ENCODE assay signal across 8 cellular contexts in genomic region chr2:96870631-96871255, GRCh38. TPM values are rescaled to one million over a fixed set of nuclear protein-coding genes. Genes with fewer than 3 reads are reported as not detected.
DNase-seq lines count a peak whose midpoint lies in the region; ATAC-seq and TF ChIP-seq lines count a peak whose summit lies in the region.

No MANE protein-coding gene starts in this region.

- no peaks in the 10 kb centered on the region for H3K9me3 Mint-ChIP-seq in T-helper 1 cell treated with Interleukin-12 subunit alpha and Interleukin-12 subunit beta and Interleukin-4 antibody, amounts not matched to agents 30 μg/mL and 1 μg/mL, for 36 hours

- no peaks in the 10 kb centered on the region for H3K36me3 ChIP-seq in body of pancreas (replicated peaks in 1 of 2; ENCODE audit: insufficient read depth in 1 of 2, low read depth in 2 of 2)

- peak overlapping the region; percentile 68 for H3K4me3 ChIP-seq in HFF-Myc (replicated peaks; ENCODE audit: low read depth, low read length)
- H3K4me3 ChIP-seq in body of pancreas = peak overlapping the region; percentile 90 to 91

- peak overlapping the region; percentile 82 for H3K27ac Mint-ChIP-seq in T-helper 1 cell treated with Interleukin-12 subunit alpha and Interleukin-12 subunit beta and Interleukin-4 antibody, amounts not matched to agents 30 μg/mL and 1 μg/mL, for 36 hours

- peaks cover 62% of the 10 kb centered on the region for H3K4me1 ChIP-seq in body of pancreas

- ATAC-seq in body of pancreas = no peak
- ATAC-seq in HG03565 (IDR thresholded peaks at IDR 0.05; ENCODE audit: unreplicated experiment) = no peak

- intact Hi-C loops in body of pancreas (cut with DNase I) = no loop called here

- H3K27ac ChIP-seq in body of pancreas = peak overlapping the region; percentile 76 to 95 (median 82)

- TF ChIP-seq POLR2A in body of pancreas (IDR thresholded peaks at IDR 0.05) = no peak

- 33 to 63% methylated on average over 3 to 13 of the region's 13 CpGs for WGBS in body of pancreas, 2 donors

- DNase-seq in HFF-Myc (ENCODE audit: extremely low read depth, low read depth) (no peak), body of pancreas (peak in 3 of 4 donors; percentile 34 to 63 (median 54)), left kidney (ENCODE audit: low read depth, low spot score) (peak; percentile 71), SKM-1 treated with dmso at 0.1 percent for 144 hours (lab: John Stamatoyannopoulos, UW; ENCODE audit: unreplicated experiment) (no peak), COLO829 (ENCODE audit: low spot score) (no peak)
- DNase-seq in stimulated activated CD8-positive, alpha-beta memory T cell treated with anti-CD3 and anti-CD28 coated beads, Interleukin-12 subunit alpha, Interleukin-12 subunit beta, amount 100 ng/mL, for 4 hours (ENCODE audit: low read depth) = peak; percentile 52

- peaks cover 27% of the 10 kb centered on the region for H3K4me1 Mint-ChIP-seq in T-helper 1 cell treated with Interleukin-12 subunit alpha and Interleukin-12 subunit beta and Interleukin-4 antibody, amounts not matched to agents 30 μg/mL and 1 μg/mL, for 36 hours (ENCODE audit: low read depth)

- no peaks in the 10 kb centered on the region for H3K27me3 ChIP-seq in body of pancreas

- H3K27me3 Mint-ChIP-seq in T-helper 1 cell treated with Interleukin-12 subunit alpha and Interleukin-12 subunit beta and Interleukin-4 antibody, amounts not matched to agents 30 μg/mL and 1 μg/mL, for 36 hours (ENCODE audit: low read depth) = peaks cover 17% of the 10 kb centered on the region

- H3K9me3 ChIP-seq in body of pancreas = no peaks in the 10 kb centered on the region

- peak overlapping the region; percentile 86 for H3K4me3 Mint-ChIP-seq in T-helper 1 cell treated with Interleukin-12 subunit alpha and Interleukin-12 subunit beta and Interleukin-4 antibody, amounts not matched to agents 30 μg/mL and 1 μg/mL, for 36 hours

- TF ChIP-seq CTCF in HFF-Myc (IDR thresholded peaks at IDR 0.05; ENCODE audit: low read depth, low read length, missing control alignments) (no peak), body of pancreas (IDR thresholded peaks at IDR 0.05) (no peak)

- H3K36me3 Mint-ChIP-seq in T-helper 1 cell treated with Interleukin-12 subunit alpha and Interleukin-12 subunit beta and Interleukin-4 antibody, amounts not matched to agents 30 μg/mL and 1 μg/mL, for 36 hours (ENCODE audit: low read depth) = peaks cover 3% of the 10 kb centered on the region

RNA-seq across cellular contexts. Expression of gene SEMA4C, which starts 0.9 kb away (rescaled TPM):
- total RNA-seq in body of pancreas = 10 to 100 TPM; 11.2 to 13.7 TPM

RNA-seq across cellular contexts. Expression of gene ANKRD39, which starts 12.9 kb away (rescaled TPM):
- total RNA-seq in body of pancreas = 10 to 100 TPM in 1 of 2 donors, 1 to 10 TPM in 1; 2.3 to 14.3 TPM

RNA-seq across cellular contexts. Expression of gene ANKRD23, which starts 26.9 kb away (rescaled TPM):
- 10 to 100 TPM in 1 of 2 donors, 1 to 10 TPM in 1; 4.2 to 12.9 TPM for total RNA-seq in body of pancreas

RNA-seq across cellular contexts. Expression of gene CNNM3, which starts 54.7 kb away (rescaled TPM):
- 10 to 100 TPM; 18.2 to 57.7 TPM for total RNA-seq in body of pancreas

Comparison
In these comparisons a context has a peak if more than half of its experiments do, and no peak if none do; other contexts are left out.
1. DNase-seq: peak in body of pancreas (3 of 4), left kidney (single experiment) and stimulated activated CD8-positive, alpha-beta memory T cell treated with anti-CD3 and anti-CD28 coated beads, Interleukin-12 subunit alpha, Interleukin-12 subunit beta, amount 100 ng/mL, for 4 hours (single experiment); none in HFF-Myc (single experiment), SKM-1 treated with dmso at 0.1 percent for 144 hours (single experiment) and COLO829 (single experiment).